In genomic region chr22:38108561-38109319, GRCh38 we compare ENCODE assay signal across 21 cellular contexts. TPM values are rescaled to one million over a fixed set of nuclear protein-coding genes. Genes with fewer than 3 reads are reported as not detected.
DNase-seq lines count a peak whose midpoint lies in the region; ATAC-seq, FAIRE-seq and TF ChIP-seq lines count a peak whose summit lies in the region.
"Had no signal": no experiment of that assay in that cellular context is flagged by ENCODE, and none has a peak within 500 bp of the region (broad histone marks: within the 10 kb centered on the region; RNA-seq: fewer than 3 reads in every experiment).

No MANE protein-coding gene starts in this region.

- no peak for TF ChIP-seq POLR2A in right lobe of liver (IDR thresholded peaks at IDR 0.05)

- no peak for TF ChIP-seq CTCF in right lobe of liver (IDR thresholded peaks at IDR 0.05)

- H3K4me1 ChIP-seq in right lobe of liver = peaks cover 0 to 15% (median 7%) of the 10 kb centered on the region in 4 donors
- no peaks in the 10 kb centered on the region for H3K4me1 ChIP-seq in small intestine (ENCODE audit: control insufficient read depth in 2 of 2, insufficient read depth in 1 of 2, low read depth in 1 of 2, low read length in 1 of 2)
- H3K4me1 ChIP-seq: parathyroid adenoma had no signal

- H3K4me3 ChIP-seq in right lobe of liver (no peak overlapping the region), small intestine (ENCODE audit: low read depth in 1 of 2, low read length in 2 of 2) (peak overlapping the region in 1 of 2 donors; percentile 71)
- H3K4me3 ChIP-seq: GM23248, skin epidermis, suprapubic skin had no signal

- CTCF ChIA-PET in activated CD4-positive, alpha-beta T cell treated with anti-CD3 and anti-CD28 coated beads for 36 hours (lab: Charles Lee) = interaction anchor here (0.6 kb wide), 1 partner anchor 71 kb away, joined by 4 read pairs; no protein-coding TSS in a partner anchor

- H3K9me3 ChIP-seq in right lobe of liver (no peaks in the 10 kb centered on the region), small intestine (ENCODE audit: control insufficient read depth, low read depth) (no peaks in the 10 kb centered on the region)
- H3K9me3 ChIP-seq: suprapubic skin had no signal

- ATAC-seq in activated CD4-positive, alpha-beta T cell treated with anti-CD3 and anti-CD28 coated beads for 36 hours = peak; percentile 17
- ATAC-seq in right lobe of liver (peak in 3 of 4 donors; percentile 1 to 8 (median 3)), HG03159 (IDR thresholded peaks at IDR 0.05; ENCODE audit: unreplicated experiment) (no peak), GM19452 (IDR thresholded peaks at IDR 0.05; ENCODE audit: unreplicated experiment) (no peak)

- no peak for FAIRE-seq in small intestine (lab: Jason Lieb, UNC)
- FAIRE-seq: colon had no signal

- intact Hi-C loops in activated CD4-positive, alpha-beta T cell treated with anti-CD3 and anti-CD28 coated beads for 36 hours (cut with DNase I, micrococcal nuclease) = no loop called here
- intact Hi-C loops in right lobe of liver (cut with DNase I) = loop anchor here in 1 of 2 donors (10.0 kb wide), 1 partner anchor 126 kb away; no protein-coding TSS in a partner anchor

- H3K27ac ChIP-seq in right lobe of liver (no peak overlapping the region), small intestine (ENCODE audit: low read depth in 1 of 2, low read length in 1 of 2) (peak overlapping the region; percentile 93 to 98)
- H3K27ac ChIP-seq: GM23248, parathyroid adenoma, suprapubic skin had no signal

- no peaks in the 10 kb centered on the region for H3K27me3 ChIP-seq in right lobe of liver
- H3K27me3 ChIP-seq in small intestine (ENCODE audit: control insufficient read depth in 2 of 2, insufficient read depth in 2 of 2, low read length in 2 of 2) = no peaks in the 10 kb centered on the region
- H3K27me3 ChIP-seq: suprapubic skin had no signal

- H3K4me1 Mint-ChIP-seq in activated CD4-positive, alpha-beta T cell treated with anti-CD3 and anti-CD28 coated beads for 36 hours = peaks cover 4% of the 10 kb centered on the region
- H3K4me1 Mint-ChIP-seq in T-helper 1 cell treated with Interleukin-12 subunit alpha and Interleukin-12 subunit beta and Interleukin-4 antibody, amounts not matched to agents 30 μg/mL and 1 μg/mL, for 36 hours (ENCODE audit: low read depth) = peaks cover 10% of the 10 kb centered on the region

- no peak overlapping the region for H3K4me3 Mint-ChIP-seq in activated CD4-positive, alpha-beta T cell treated with anti-CD3 and anti-CD28 coated beads for 36 hours
- H3K4me3 Mint-ChIP-seq in T-helper 1 cell treated with Interleukin-12 subunit alpha and Interleukin-12 subunit beta and Interleukin-4 antibody, amounts not matched to agents 30 μg/mL and 1 μg/mL, for 36 hours = no peak overlapping the region

- H3K9me3 Mint-ChIP-seq in activated CD4-positive, alpha-beta T cell treated with anti-CD3 and anti-CD28 coated beads for 36 hours (ENCODE audit: low read depth) = no peaks in the 10 kb centered on the region
- peaks cover 3% of the 10 kb centered on the region for H3K9me3 Mint-ChIP-seq in T-helper 1 cell treated with Interleukin-12 subunit alpha and Interleukin-12 subunit beta and Interleukin-4 antibody, amounts not matched to agents 30 μg/mL and 1 μg/mL, for 36 hours

- H3K36me3 ChIP-seq in right lobe of liver = no peaks in the 10 kb centered on the region
- peaks cover 0 to 7% of the 10 kb centered on the region in 2 donors for H3K36me3 ChIP-seq in small intestine (ENCODE audit: control insufficient read depth in 2 of 2, insufficient read depth in 2 of 2, low read length in 2 of 2)
- H3K36me3 ChIP-seq: suprapubic skin had no signal

- WGBS in right lobe of liver (ENCODE audit: insufficient coverage, low coverage, low lambda C conversion rate, missing lambda C conversion rate) = 62% methylated on average over 10 of the region's 15 CpGs
- 38 to 73% (median 55%) methylated on average over 14 to 15 of the region's 15 CpGs for WGBS in small intestine, 3 donors

- no peak for DNase-seq in activated CD4-positive, alpha-beta T cell treated with anti-CD3 and anti-CD28 coated beads for 36 hours
- DNase-seq in activated CD4-positive, alpha-beta T cell treated with anti-CD3 and anti-CD28 coated beads, Interleukin-2, amount 50 U/mL, for 1 hour = no peak
- DNase-seq in right lobe of liver = peak in 1 of 3 donors; percentile 52
- peak; percentile 52 for DNase-seq in small intestine
- no peak for DNase-seq in cortex of kidney (lab: John Stamatoyannopoulos, UW)
- DNase-seq: 8988T; activated CD4-positive, CD25-positive, alpha-beta regulatory T cell treated with anti-CD3 and anti-CD28 coated beads, Interleukin-2, amount 50 U/mL, for 72 hours; activated naive CD4-positive, alpha-beta T cell treated with Interleukin-2 at 50 U/mL for 16 hours; NCI-H526; SIG-M5; stimulated activated CD4-positive, alpha-beta T cell treated with anti-CD3 and anti-CD28 coated beads, Interleukin-4, amount 100 ng/mL, for 1 hour had no signal

- H3K27me3 Mint-ChIP-seq in activated CD4-positive, alpha-beta T cell treated with anti-CD3 and anti-CD28 coated beads for 36 hours = no peaks in the 10 kb centered on the region
- no peaks in the 10 kb centered on the region for H3K27me3 Mint-ChIP-seq in T-helper 1 cell treated with Interleukin-12 subunit alpha and Interleukin-12 subunit beta and Interleukin-4 antibody, amounts not matched to agents 30 μg/mL and 1 μg/mL, for 36 hours (ENCODE audit: low read depth)

- H3K36me3 Mint-ChIP-seq in activated CD4-positive, alpha-beta T cell treated with anti-CD3 and anti-CD28 coated beads for 36 hours (ENCODE audit: low read depth) = peaks cover 2% of the 10 kb centered on the region
- peaks cover 2% of the 10 kb centered on the region for H3K36me3 Mint-ChIP-seq in T-helper 1 cell treated with Interleukin-12 subunit alpha and Interleukin-12 subunit beta and Interleukin-4 antibody, amounts not matched to agents 30 μg/mL and 1 μg/mL, for 36 hours (ENCODE audit: low read depth)

- no peak overlapping the region for H3K27ac Mint-ChIP-seq in activated CD4-positive, alpha-beta T cell treated with anti-CD3 and anti-CD28 coated beads for 36 hours
- peak overlapping the region; percentile 26 for H3K27ac Mint-ChIP-seq in T-helper 1 cell treated with Interleukin-12 subunit alpha and Interleukin-12 subunit beta and Interleukin-4 antibody, amounts not matched to agents 30 μg/mL and 1 μg/mL, for 36 hours

- POLR2A ChIA-PET in activated CD4-positive, alpha-beta T cell treated with anti-CD3 and anti-CD28 coated beads for 36 hours (lab: Charles Lee) = no interaction called here

RNA-seq across cellular contexts. Expression of gene BAIAP2L2, which starts 1.7 kb away (rescaled TPM):
- total RNA-seq in activated CD4-positive, alpha-beta T cell treated with anti-CD3 and anti-CD28 coated beads for 36 hours = under 1 TPM; 0.71 to 0.88 TPM
- total RNA-seq in right lobe of liver = 1 to 10 TPM in 3 of 6 experiments, under 1 TPM in 3; 0.79 to 5.0 (median 1.4) TPM
- 100 to 1,000 TPM in 2 of 3 donors, 10 to 100 TPM in 1; 59.0 to 484 (median 395) TPM for polyA plus RNA-seq in small intestine

RNA-seq across cellular contexts. Expression of gene SLC16A8, which starts 24.8 kb away (rescaled TPM):
- total RNA-seq in activated CD4-positive, alpha-beta T cell treated with anti-CD3 and anti-CD28 coated beads for 36 hours = not detected
- not detected for total RNA-seq in right lobe of liver
- under 1 TPM in 1 of 3 donors, not detected in 2; 0.37 TPM for polyA plus RNA-seq in small intestine
- total RNA-seq: fibroblast of villous mesenchyme, mononuclear cell, suprapubic skin had no signal

RNA-seq across cellular contexts. Expression of gene PICK1, which starts 51.5 kb away (rescaled TPM):
- 10 to 100 TPM; 14.9 to 17.2 TPM for total RNA-seq in activated CD4-positive, alpha-beta T cell treated with anti-CD3 and anti-CD28 coated beads for 36 hours
- 10 to 100 TPM; 13.0 to 26.4 (median 20.3) TPM for total RNA-seq in right lobe of liver
- polyA plus RNA-seq in small intestine = 10 to 100 TPM; 24.3 to 33.3 (median 33.0) TPM

Comparison
In these comparisons a context has a peak if more than half of its experiments do, and no peak if none do; other contexts are left out.
1. ATAC-seq: peak in activated CD4-positive, alpha-beta T cell treated with anti-CD3 and anti-CD28 coated beads for 36 hours (single experiment) and right lobe of liver (3 of 4); none in HG03159 (single experiment) and GM19452 (single experiment).
2. H3K27ac ChIP-seq: peak in small intestine (2 of 2); none in right lobe of liver (0 of 3).